In the genomic region with DNA sequence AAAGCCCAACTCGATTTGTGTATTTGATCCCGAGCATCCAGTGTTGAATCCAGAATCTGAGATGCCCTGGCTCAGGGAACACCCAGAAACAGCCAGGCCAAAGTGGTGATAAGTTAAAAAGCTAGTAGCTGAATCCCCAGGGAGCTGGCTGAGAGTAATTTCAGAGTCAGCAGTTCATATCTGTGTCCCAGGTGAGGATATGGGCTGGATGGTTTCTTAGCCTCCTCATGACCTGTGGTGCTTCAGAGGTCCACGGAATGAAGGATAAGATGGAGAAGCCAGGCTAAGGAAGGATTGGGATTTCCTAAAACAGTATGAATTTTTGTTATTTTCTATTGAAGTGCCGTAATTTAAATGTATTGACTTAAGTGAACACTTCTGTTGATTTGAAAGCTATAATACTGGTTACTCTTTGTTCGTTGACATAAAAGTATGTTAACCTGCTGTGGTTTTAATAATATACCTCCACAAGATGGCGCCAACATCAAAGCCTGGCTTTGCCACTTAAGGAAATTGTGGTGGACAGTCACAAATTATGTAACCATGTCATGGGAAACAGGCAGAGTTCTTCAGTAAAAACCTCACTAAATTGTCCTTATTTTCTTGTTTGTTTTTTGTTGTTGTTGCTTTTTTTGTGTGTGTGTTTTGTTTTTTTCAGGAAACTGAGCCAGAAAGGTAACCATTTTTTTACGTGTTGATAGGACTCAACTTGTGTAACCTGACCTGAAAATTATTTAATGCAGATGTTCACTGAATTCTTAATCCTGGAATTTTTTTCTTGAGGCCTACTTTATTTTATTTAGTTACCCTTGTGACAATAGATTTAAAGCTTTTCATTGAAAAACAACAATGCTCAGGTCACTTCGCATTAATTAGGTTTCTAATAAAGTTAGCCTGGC, we compare ENCODE assay signal across 8 cellular contexts. TPM values are rescaled to one million over a fixed set of nuclear protein-coding genes. Genes with fewer than 3 reads are reported as not detected.
DNase-seq lines count a peak whose midpoint lies in the region; ATAC-seq and TF ChIP-seq lines count a peak whose summit lies in the region.

No MANE protein-coding gene starts in this region.

- ATAC-seq in GM19452 (IDR thresholded peaks at IDR 0.05; ENCODE audit: unreplicated experiment): peak; percentile 42
- ATAC-seq in Right ventricle myocardium superior (ENCODE audit: poor library complexity): peak; percentile 78

- CTCF ChIA-PET in PC-9 (lab: Charles Lee): interaction anchor here (0.6 to 1.5 kb wide), 7 partner anchors 194 to 578 kb away, joined by 3 to 7 read pairs (median 3); no protein-coding TSS in a partner anchor

- intact Hi-C loops in PC-9 (cut with micrococcal nuclease; ENCODE audit: unreplicated experiment) (loop anchor here (1.0 to 5.0 kb wide), 12 partner anchors 161 to 639 kb away; partner anchors contain the start of genes CDKN2A, CDKN2B-AS1 and DMRTA1), Right ventricle myocardium superior (cut with DNase I) (loop anchor here (5.0 to 10.0 kb wide), 4 partner anchors 191 to 428 kb away; partner anchors contain the start of gene CDKN2B)

- no TSS peak for BruUV-seq in PC-9 (replicated peaks; lab: Mats Ljungman, UMichigan)

- no peaks in the 10 kb centered on the region for H3K9me3 ChIP-seq in PC-9 (ENCODE audit: insufficient read depth, low read depth)

- peak; percentile 74 for DNase-seq in COR-L47 (lab: John Stamatoyannopoulos, UW)
- peak; percentile 81 for DNase-seq in KBM-7
- peak; percentile 42 to 75 for DNase-seq in PC-9
- DNase-seq in activated naive CD4-positive, alpha-beta T cell treated with anti-CD3 and anti-CD28 coated beads, Interleukin-2, amount 50 U/mL, for 16 hours: peak; percentile 45
- peak; percentile 44 for DNase-seq in Right ventricle myocardium superior
- DNase-seq in renal cortical epithelial cell (ENCODE audit: low read depth): peak; percentile 87
- no peak for DNase-seq in NOMO-1 (lab: John Stamatoyannopoulos, UW; ENCODE audit: unreplicated experiment in 2 of 2)

- H3K4me1 ChIP-seq in PC-9 (replicated peaks; ENCODE audit: insufficient read depth): 0 out of 2 replicates have a peak, but pooled peaks cover 7% of the 10 kb centered on the region

- H3K79me2 ChIP-seq in PC-9 (ENCODE audit: low read depth): peaks cover 62% of the 10 kb centered on the region

- H3K27me3 ChIP-seq in PC-9 (ENCODE audit: insufficient read depth, low read depth): no peaks in the 10 kb centered on the region

- TF ChIP-seq CTCF in PC-9 (conservative IDR thresholded peaks at IDR 0.05): peak; percentile 80

- no peak overlapping the region for H2AFZ ChIP-seq in PC-9

- POLR2A ChIA-PET in PC-9 (lab: Charles Lee; ENCODE audit: unreplicated experiment): no interaction called here

- no peak overlapping the region for H3K4me3 ChIP-seq in PC-9

- H3K36me3 ChIP-seq in PC-9 (ENCODE audit: low read depth): peaks cover 21% of the 10 kb centered on the region

- H3F3A ChIP-seq in PC-9 (ENCODE audit: insufficient read depth, low read depth): peaks cover 19% of the 10 kb centered on the region; the same call in 1 of the 2 replicates

- in situ Hi-C loops in KBM-7 (cut with MboI; ENCODE audit: low pct_unique_long_range_greater_than_20kb, low sequenced_read_pairs): loop anchor here (10.0 to 25.0 kb wide), 3 partner anchors 198 to 648 kb away; partner anchors contain the start of gene CDKN2B

- no peak overlapping the region; the same call in 1 of the 2 replicates for H3K27ac ChIP-seq in PC-9

- no peaks in the 10 kb centered on the region for H3K9me2 ChIP-seq in PC-9 (ENCODE audit: insufficient read depth)

- peak overlapping the region; percentile 27; the same call in 1 of the 2 replicates for H3K4me2 ChIP-seq in PC-9

- H4K20me1 ChIP-seq in PC-9 (ENCODE audit: insufficient read depth): no peaks in the 10 kb centered on the region

RNA-seq across cellular contexts. Expression of gene MTAP, which starts 11.4 kb away (rescaled TPM):
- total RNA-seq in PC-9 (2021): 44.1 and 46.1 TPM in 2 replicates
- 21.2 TPM for total RNA-seq in Right ventricle myocardium superior
- total RNA-seq in renal cortical epithelial cell: 42.6 and 59.4 TPM in 2 replicates

Comparison
In these comparisons a context has a peak if more than half of its experiments do, and no peak if none do; other contexts are left out.
1. DNase-seq: peak in COR-L47 (single experiment), KBM-7 (single experiment), PC-9 (2 of 2), activated naive CD4-positive, alpha-beta T cell treated with anti-CD3 and anti-CD28 coated beads, Interleukin-2, amount 50 U/mL, for 16 hours (single experiment), Right ventricle myocardium superior (single experiment) and renal cortical epithelial cell (single experiment); none in NOMO-1 (0 of 2).